In the genomic region with DNA sequence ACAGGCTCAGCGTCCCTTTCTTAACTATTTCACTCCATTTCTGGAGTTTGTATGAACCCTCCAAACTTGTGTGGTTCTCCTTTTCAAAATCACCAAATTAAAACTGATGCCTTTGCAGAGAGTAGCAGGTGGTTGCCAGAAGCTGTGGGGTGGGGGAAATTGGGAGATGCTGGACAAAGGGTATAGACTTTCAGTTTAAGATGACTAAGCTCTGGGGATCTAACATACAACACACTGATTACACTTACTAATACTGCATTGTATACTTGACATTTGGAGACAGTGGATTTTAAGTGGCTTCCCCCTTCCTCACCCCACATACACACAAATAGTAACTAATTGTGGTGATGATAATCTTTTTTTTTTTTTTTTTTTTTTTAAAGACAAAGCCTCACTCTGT, we compare ENCODE assay signal across 1 cellular context.
TF ChIP-seq lines count a peak whose summit lies in the region.

No MANE protein-coding gene starts in this region.

TF ChIP-seq in GM12878, 131 proteins besides CTCF, POLR2A, EP300 and RAD21 (continued from another document):
- TF ChIP-seq ZNF384 (IDR thresholded peaks at IDR 0.05; ENCODE audit: borderline replicate concordance, low read depth, low read length) (peak; percentile 74), ESRRA (IDR thresholded peaks at IDR 0.05; ENCODE audit: low read length) (no peak), MTA2 (IDR thresholded peaks at IDR 0.05; ENCODE audit: low read depth) (0 out of 2 replicates have a peak, but pooled peaks have one; percentile 40)
